10 cellular contexts compared by ENCODE assay signal in the genomic region with DNA sequence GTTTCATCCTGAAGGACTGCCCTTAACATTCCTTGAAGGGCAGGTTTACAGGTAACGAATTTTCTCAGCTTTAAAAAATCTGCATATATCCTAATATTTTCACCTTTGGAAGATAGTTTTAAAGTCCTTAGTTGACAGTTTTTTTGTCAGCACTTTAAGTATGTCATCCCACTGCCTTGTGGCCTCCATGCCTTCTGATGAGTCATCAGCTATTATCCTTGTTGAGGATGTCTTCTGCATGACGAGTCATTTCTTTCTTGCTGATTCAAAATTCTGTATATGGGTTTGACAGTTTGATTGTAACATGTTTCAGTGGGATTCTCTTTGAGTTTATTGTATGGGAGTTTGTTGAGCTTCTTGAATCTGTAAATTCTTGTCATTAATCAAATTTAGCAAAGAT.
DNase-seq lines count a peak whose midpoint lies in the region; ATAC-seq and TF ChIP-seq lines count a peak whose summit lies in the region.
"Had no signal": no experiment of that assay in that cellular context is flagged by ENCODE, and none has a peak within 500 bp of the region (broad histone marks: within the 10 kb centered on the region; RNA-seq: fewer than 3 reads in every experiment).

No MANE protein-coding gene starts in this region.

- DNase-seq in stimulated activated CD4-positive, alpha-beta T cell treated with anti-CD3 and anti-CD28 coated beads, Interleukin-1b, Interleukin-23, amount 100 ng/mL, for 48 hours, result peak; percentile 5
- DNase-seq in stimulated activated CD4-positive, alpha-beta T cell treated with anti-CD3 and anti-CD28 coated beads, Interleukin-15, amount 100 ng/mL, for 24 hours, result no peak
- DNase-seq in RWPE1 (ENCODE audit: low spot score) (peak; percentile 64), fibroblast of peridontal ligament (ENCODE audit: extremely low read depth) (peak; percentile 72), WERI-Rb-1 (no peak), cerebellar cortex (ENCODE audit: low spot score) (no peak)
- DNase-seq: Karpas-422; stimulated activated naive CD8-positive, alpha-beta T cell treated with anti-CD3 and anti-CD28 coated beads, Interleukin-15, Interleukin-2, amounts not matched to agents 100 U/mL and 50 U/mL, for 24 hours had no signal

- H3K27ac ChIP-seq in RWPE1 (no peak overlapping the region), WERI-Rb-1 (no peak overlapping the region)

- peaks cover 12% of the 10 kb centered on the region for H3K27me3 ChIP-seq in WERI-Rb-1 (ENCODE audit: insufficient read depth, low read depth, severe bottlenecking)

- POLR2A ChIA-PET in RWPE1 (lab: Yijun Ruan, JAX; ENCODE audit: low non-redundant PET), result no interaction called here

- H3K36me3 ChIP-seq in WERI-Rb-1, result no peaks in the 10 kb centered on the region

- ATAC-seq in HG02798 (IDR thresholded peaks at IDR 0.05; ENCODE audit: poor library complexity, unreplicated experiment), result no peak
- no peak for ATAC-seq in HG03460 (IDR thresholded peaks at IDR 0.05; ENCODE audit: unreplicated experiment)
- ATAC-seq: stimulated activated naive CD8-positive, alpha-beta T cell treated with anti-CD3 and anti-CD28 coated beads, Interleukin-15, Interleukin-2, amounts not matched to agents 100 U/mL and 50 U/mL, for 24 hours had no signal

- CTCF ChIA-PET in RWPE1 (lab: Yijun Ruan, JAX), result no interaction called here

- H3K4me3 ChIP-seq in WERI-Rb-1 (ENCODE audit: low read depth, low read length), result no peak overlapping the region

- peaks cover 3% of the 10 kb centered on the region for H3K9me3 ChIP-seq in WERI-Rb-1 (ENCODE audit: severe bottlenecking)

- TF ChIP-seq CTCF in RWPE1 (conservative IDR thresholded peaks at IDR 0.05; ENCODE audit: low read depth), result no peak
- TF ChIP-seq CTCF in WERI-Rb-1 (IDR thresholded peaks at IDR 0.05; ENCODE audit: low read depth, low read length), result no peak

Comparison
In these comparisons a context has a peak if more than half of its experiments do, and no peak if none do; other contexts are left out.
1. DNase-seq: peak in stimulated activated CD4-positive, alpha-beta T cell treated with anti-CD3 and anti-CD28 coated beads, Interleukin-1b, Interleukin-23, amount 100 ng/mL, for 48 hours (single experiment), RWPE1 (single experiment) and fibroblast of peridontal ligament (single experiment); none in stimulated activated CD4-positive, alpha-beta T cell treated with anti-CD3 and anti-CD28 coated beads, Interleukin-15, amount 100 ng/mL, for 24 hours (single experiment), WERI-Rb-1 (single experiment) and cerebellar cortex (single experiment).